ENCODE assay signal across 1 cellular context in the genomic region with DNA sequence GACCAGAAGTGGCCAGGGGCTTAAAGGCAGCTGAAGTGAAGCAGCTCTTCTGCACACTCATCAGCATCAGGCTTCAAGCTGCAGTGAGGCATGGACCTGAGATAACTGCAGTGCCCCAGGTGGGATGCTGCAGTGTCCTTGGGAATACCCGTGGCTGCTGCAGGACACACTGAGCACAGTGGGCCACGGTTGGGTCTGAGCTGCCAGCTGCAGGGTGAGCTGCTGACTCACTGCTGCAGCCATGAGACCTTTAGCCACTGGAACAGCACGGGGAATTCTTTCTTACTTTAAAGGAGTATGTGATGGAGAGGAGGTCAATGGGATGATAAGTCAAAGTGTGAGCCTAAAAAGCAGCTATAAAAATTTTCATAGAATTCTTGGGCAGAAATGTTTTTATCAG.
TF ChIP-seq lines count a peak whose summit lies in the region.

No MANE protein-coding gene starts in this region.

TF ChIP-seq in IMR-90, 13 proteins besides CTCF, POLR2A, EP300 and RAD21:
- TF ChIP-seq NFE2L2 (IDR thresholded peaks at IDR 0.05; ENCODE audit: low read depth, low read length) (no peak), BHLHE40 (IDR thresholded peaks at IDR 0.05; ENCODE audit: low read depth, low read length) (no peak), RFX5 (IDR thresholded peaks at IDR 0.05; ENCODE audit: low read depth, low read length) (no peak), SMC3 (IDR thresholded peaks at IDR 0.05; ENCODE audit: low read depth, low read length) (no peak), MAFK (IDR thresholded peaks at IDR 0.05; ENCODE audit: low read depth, low read length) (no peak), MAZ (IDR thresholded peaks at IDR 0.05; ENCODE audit: borderline replicate concordance, low read depth, low read length) (no peak), FOS (IDR thresholded peaks at IDR 0.05; ENCODE audit: low read depth, low read length) (no peak), CHD1 (IDR thresholded peaks at IDR 0.05; ENCODE audit: low read depth, low read length) (no peak), MXI1 (IDR thresholded peaks at IDR 0.05; ENCODE audit: borderline replicate concordance, low read depth, low read length) (no peak), RCOR1 (IDR thresholded peaks at IDR 0.05; ENCODE audit: insufficient replicate concordance, low read length) (no peak)
- TF ChIP-seq, protein P1, sequence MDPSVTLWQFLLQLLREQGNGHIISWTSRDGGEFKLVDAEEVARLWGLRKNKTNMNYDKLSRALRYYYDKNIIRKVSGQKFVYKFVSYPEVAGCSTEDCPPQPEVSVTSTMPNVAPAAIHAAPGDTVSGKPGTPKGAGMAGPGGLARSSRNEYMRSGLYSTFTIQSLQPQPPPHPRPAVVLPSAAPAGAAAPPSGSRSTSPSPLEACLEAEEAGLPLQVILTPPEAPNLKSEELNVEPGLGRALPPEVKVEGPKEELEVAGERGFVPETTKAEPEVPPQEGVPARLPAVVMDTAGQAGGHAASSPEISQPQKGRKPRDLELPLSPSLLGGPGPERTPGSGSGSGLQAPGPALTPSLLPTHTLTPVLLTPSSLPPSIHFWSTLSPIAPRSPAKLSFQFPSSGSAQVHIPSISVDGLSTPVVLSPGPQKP (IDR thresholded peaks at IDR 0.05; ENCODE audit: borderline replicate concordance, low read depth, low read length), result no peak
